In the genomic region with DNA sequence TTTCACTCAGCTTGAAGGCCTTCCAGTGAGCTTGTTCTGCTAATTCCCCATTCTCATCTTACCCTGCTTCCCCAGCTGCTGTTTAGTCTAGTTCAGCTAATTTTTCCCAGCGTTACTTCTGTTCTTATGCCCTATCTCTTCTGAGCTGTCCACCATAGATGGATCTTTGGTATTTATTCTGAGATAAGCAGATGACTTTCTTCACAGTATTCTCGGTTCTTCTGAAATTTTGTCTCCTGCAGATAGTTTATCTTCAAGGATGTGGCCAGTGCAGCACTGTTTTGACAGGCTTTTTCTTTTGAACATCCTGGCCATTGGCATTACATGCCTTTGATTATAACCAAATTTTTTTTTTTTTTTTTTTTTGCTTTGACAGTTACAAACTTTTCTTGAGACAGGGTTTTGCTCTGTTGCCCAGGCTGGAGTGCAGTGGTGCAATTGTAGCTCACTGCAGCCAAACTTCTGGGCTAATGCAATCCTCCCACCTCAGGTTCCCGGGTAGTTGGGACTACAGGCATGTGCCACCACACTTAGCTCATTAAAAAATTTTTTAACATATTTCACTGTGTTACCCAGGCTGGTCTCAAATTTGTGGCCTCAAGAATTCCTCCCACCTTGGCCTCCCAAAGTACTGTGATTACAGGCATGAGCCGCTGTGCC, we compare ENCODE assay signal across 1 cellular context.
TF ChIP-seq lines count a peak whose summit lies in the region.

No MANE protein-coding gene starts in this region.

TF ChIP-seq in K562, 482 proteins besides CTCF, POLR2A, EP300 and RAD21 (continued from another document and continues in another):
- TF ChIP-seq MXI1 (IDR thresholded peaks at IDR 0.05; ENCODE audit: low read depth, low read length) (no peak), POLR2G (IDR thresholded peaks at IDR 0.05; ENCODE audit: low read depth, low read length) (no peak), MEIS2 (IDR thresholded peaks at IDR 0.05; ENCODE audit: partially characterized antibody) (peak; percentile 91), JUND (IDR thresholded peaks at IDR 0.05; ENCODE audit: borderline replicate concordance, low read depth, low read length) (peak; percentile 46; the same call in 1 of the 2 replicates), JUND (tag; IDR thresholded peaks at IDR 0.05; ENCODE audit: borderline replicate concordance, low read depth, low read length) (peak; percentile 48; the same call in 2 of the 3 replicates), ZNF165 (CRISPR knock-in tag; IDR thresholded peaks at IDR 0.05; ENCODE audit: borderline replicate concordance) (no peak), NFRKB (IDR thresholded peaks at IDR 0.05; ENCODE audit: low read depth) (no peak), IFI16 (CRISPR knock-in tag; IDR thresholded peaks at IDR 0.05) (no peak), ZNF764 (CRISPR knock-in tag; IDR thresholded peaks at IDR 0.05; ENCODE audit: low read depth) (no peak), ATF3 (IDR thresholded peaks at IDR 0.05) (no peak), ATF3 (CRISPR knock-in tag; conservative IDR thresholded peaks at IDR 0.05) (no peak), PTTG1 (tag; IDR thresholded peaks at IDR 0.05; ENCODE audit: low read depth) (no peak), NR2F6 (CRISPR knock-in tag; IDR thresholded peaks at IDR 0.05) (no peak), ZNF12 (CRISPR knock-in tag; IDR thresholded peaks at IDR 0.05) (no peak), MTA2 (IDR thresholded peaks at IDR 0.05; ENCODE audit: low read depth) (peak; percentile 90), CLOCK (CRISPR knock-in tag; IDR thresholded peaks at IDR 0.05; ENCODE audit: borderline replicate concordance) (no peak), CHD4 (IDR thresholded peaks at IDR 0.05; ENCODE audit: insufficient read depth, insufficient replicate concordance, low read depth, low read length, poor library complexity, severe bottlenecking) (no peak), RBM25 (IDR thresholded peaks at IDR 0.05; ENCODE audit: low read depth, low read length, severe bottlenecking) (no peak), MCM7 (IDR thresholded peaks at IDR 0.05) (no peak), NRF1 (conservative IDR thresholded peaks at IDR 0.05 in 1 of 2, IDR thresholded peaks at IDR 0.05 in 1 of 2) (no peak; a peak in 1 of 4 replicates), ZNF263 (CRISPR knock-in tag; IDR thresholded peaks at IDR 0.05; ENCODE audit: borderline replicate concordance) (no peak), TCFL5 (CRISPR knock-in tag; conservative IDR thresholded peaks at IDR 0.05) (no peak), KLF1 (tag; IDR thresholded peaks at IDR 0.05) (no peak), FIP1L1 (IDR thresholded peaks at IDR 0.05; ENCODE audit: low read depth, low read length, poor library complexity, severe bottlenecking) (no peak), HDGF (IDR thresholded peaks at IDR 0.05) (no peak), ZNF311 (CRISPR knock-in tag; IDR thresholded peaks at IDR 0.05) (peak; percentile 93), CHD2 (IDR thresholded peaks at IDR 0.05; ENCODE audit: low read depth, low read length) (no peak), ZKSCAN8 (CRISPR knock-in tag; IDR thresholded peaks at IDR 0.05) (0 out of 2 replicates have a peak, but pooled peaks have one; percentile 37), HOXB6 (CRISPR knock-in tag; IDR thresholded peaks at IDR 0.05; ENCODE audit: borderline replicate concordance) (no peak), CEBPZ (IDR thresholded peaks at IDR 0.05; ENCODE audit: borderline replicate concordance, low read depth, low read length) (no peak), ZNF324 (CRISPR knock-in tag; IDR thresholded peaks at IDR 0.05) (no peak), CREBBP (IDR thresholded peaks at IDR 0.05; ENCODE audit: low read depth, low read length) (no peak), ADNP (tag; IDR thresholded peaks at IDR 0.05) (peak; percentile 52), PHF20 (IDR thresholded peaks at IDR 0.05; ENCODE audit: partially characterized antibody) (no peak), POLR2AphosphoS5 (IDR thresholded peaks at IDR 0.05; ENCODE audit: control insufficient read depth, insufficient read depth, low read depth, low read length) (no peak), ZNF253 (CRISPR knock-in tag; conservative IDR thresholded peaks at IDR 0.05) (no peak)
- TF ChIP-seq, protein P1, sequence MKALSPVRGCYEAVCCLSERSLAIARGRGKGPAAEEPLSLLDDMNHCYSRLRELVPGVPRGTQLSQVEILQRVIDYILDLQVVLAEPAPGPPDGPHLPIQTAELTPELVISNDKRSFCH (CRISPR knock-in tag; IDR thresholded peaks at IDR 0.05): no peak
- TF ChIP-seq, protein P1 (tag; IDR thresholded peaks at IDR 0.05): no peak
- TF ChIP-seq, protein P2, sequence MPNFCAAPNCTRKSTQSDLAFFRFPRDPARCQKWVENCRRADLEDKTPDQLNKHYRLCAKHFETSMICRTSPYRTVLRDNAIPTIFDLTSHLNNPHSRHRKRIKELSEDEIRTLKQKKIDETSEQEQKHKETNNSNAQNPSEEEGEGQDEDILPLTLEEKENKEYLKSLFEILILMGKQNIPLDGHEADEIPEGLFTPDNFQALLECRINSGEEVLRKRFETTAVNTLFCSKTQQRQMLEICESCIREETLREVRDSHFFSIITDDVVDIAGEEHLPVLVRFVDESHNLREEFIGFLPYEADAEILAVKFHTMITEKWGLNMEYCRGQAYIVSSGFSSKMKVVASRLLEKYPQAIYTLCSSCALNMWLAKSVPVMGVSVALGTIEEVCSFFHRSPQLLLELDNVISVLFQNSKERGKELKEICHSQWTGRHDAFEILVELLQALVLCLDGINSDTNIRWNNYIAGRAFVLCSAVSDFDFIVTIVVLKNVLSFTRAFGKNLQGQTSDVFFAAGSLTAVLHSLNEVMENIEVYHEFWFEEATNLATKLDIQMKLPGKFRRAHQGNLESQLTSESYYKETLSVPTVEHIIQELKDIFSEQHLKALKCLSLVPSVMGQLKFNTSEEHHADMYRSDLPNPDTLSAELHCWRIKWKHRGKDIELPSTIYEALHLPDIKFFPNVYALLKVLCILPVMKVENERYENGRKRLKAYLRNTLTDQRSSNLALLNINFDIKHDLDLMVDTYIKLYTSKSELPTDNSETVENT (CRISPR knock-in tag; IDR thresholded peaks at IDR 0.05): no peak
- TF ChIP-seq, protein P3, sequence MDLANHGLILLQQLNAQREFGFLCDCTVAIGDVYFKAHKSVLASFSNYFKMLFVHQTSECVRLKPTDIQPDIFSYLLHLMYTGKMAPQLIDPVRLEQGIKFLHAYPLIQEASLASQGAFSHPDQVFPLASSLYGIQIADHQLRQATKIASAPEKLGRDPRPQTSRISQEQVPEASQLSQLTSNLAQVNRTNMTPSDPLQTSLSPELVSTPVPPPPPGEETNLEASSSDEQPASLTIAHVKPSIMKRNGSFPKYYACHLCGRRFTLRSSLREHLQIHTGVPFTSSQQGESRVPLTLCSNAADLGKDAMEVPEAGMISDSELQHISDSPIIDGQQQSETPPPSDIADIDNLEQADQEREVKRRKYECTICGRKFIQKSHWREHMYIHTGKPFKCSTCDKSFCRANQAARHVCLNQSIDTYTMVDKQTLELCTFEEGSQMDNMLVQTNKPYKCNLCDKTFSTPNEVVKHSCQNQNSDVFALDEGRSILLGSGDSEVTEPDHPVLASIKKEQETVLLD (IDR thresholded peaks at IDR 0.05): no peak
- TF ChIP-seq, protein P4, sequence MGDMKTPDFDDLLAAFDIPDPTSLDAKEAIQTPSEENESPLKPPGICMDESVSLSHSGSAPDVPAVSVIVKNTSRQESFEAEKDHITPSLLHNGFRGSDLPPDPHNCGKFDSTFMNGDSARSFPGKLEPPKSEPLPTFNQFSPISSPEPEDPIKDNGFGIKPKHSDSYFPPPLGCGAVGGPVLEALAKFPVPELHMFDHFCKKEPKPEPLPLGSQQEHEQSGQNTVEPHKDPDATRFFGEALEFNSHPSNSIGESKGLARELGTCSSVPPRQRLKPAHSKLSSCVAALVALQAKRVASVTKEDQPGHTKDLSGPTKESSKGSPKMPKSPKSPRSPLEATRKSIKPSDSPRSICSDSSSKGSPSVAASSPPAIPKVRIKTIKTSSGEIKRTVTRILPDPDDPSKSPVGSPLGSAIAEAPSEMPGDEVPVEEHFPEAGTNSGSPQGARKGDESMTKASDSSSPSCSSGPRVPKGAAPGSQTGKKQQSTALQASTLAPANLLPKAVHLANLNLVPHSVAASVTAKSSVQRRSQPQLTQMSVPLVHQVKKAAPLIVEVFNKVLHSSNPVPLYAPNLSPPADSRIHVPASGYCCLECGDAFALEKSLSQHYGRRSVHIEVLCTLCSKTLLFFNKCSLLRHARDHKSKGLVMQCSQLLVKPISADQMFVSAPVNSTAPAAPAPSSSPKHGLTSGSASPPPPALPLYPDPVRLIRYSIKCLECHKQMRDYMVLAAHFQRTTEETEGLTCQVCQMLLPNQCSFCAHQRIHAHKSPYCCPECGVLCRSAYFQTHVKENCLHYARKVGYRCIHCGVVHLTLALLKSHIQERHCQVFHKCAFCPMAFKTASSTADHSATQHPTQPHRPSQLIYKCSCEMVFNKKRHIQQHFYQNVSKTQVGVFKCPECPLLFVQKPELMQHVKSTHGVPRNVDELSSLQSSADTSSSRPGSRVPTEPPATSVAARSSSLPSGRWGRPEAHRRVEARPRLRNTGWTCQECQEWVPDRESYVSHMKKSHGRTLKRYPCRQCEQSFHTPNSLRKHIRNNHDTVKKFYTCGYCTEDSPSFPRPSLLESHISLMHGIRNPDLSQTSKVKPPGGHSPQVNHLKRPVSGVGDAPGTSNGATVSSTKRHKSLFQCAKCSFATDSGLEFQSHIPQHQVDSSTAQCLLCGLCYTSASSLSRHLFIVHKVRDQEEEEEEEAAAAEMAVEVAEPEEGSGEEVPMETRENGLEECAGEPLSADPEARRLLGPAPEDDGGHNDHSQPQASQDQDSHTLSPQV (IDR thresholded peaks at IDR 0.05): no peak
- TF ChIP-seq, protein P5, sequence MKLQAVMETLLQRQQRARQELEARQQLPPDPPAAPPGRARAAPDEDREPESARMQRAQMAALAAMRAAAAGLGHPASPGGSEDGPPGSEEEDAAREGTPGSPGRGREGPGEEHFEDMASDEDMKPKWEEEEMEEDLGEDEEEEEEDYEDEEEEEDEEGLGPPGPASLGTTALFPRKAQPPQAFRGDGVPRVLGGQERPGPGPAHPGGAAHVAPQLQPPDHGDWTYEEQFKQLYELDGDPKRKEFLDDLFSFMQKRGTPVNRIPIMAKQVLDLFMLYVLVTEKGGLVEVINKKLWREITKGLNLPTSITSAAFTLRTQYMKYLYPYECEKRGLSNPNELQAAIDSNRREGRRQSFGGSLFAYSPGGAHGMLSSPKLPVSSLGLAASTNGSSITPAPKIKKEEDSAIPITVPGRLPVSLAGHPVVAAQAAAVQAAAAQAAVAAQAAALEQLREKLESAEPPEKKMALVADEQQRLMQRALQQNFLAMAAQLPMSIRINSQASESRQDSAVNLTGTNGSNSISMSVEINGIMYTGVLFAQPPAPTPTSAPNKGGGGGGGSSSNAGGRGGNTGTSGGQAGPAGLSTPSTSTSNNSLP (IDR thresholded peaks at IDR 0.05; ENCODE audit: borderline replicate concordance, low read depth, low read length): 0 out of 2 replicates have a peak, but pooled peaks have one; percentile 49
